Comparison of ENCODE assay signal across 11 cellular contexts in the genomic region with DNA sequence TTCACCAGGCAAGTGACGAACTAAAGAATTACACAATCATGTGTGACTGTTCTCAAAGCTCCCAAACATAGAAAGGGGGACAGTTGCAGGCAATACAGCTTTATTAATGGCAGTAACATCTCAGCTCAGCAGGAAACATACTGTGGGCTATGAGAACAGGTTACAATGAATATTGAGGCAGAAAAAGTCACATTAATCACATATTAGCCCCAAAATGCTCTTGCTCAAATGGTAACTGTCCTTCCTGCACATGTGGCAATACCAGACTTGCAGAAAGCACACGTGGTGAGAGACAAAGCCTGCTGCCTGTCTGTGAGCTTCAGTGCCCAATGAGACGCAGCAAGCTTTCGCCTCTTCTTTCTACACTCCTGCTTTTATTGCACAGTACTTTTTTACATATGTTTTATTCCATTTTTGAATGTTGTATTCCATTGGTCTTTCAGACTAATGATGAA.
A peak's percentile ranks its signal among the peaks of the same experiment; 100 is the strongest.
DNase-seq lines count a peak whose midpoint lies in the region; ATAC-seq and FAIRE-seq lines count a peak whose summit lies in the region.
"Had no signal": no experiment of that assay in that cellular context is flagged by ENCODE, and none has a peak within 500 bp of the region (broad histone marks: within the 10 kb centered on the region; RNA-seq: fewer than 3 reads in every experiment).

No MANE protein-coding gene starts in this region.

- peak; percentile 9 for DNase-seq in DMS 273 (lab: John Stamatoyannopoulos, UW; ENCODE audit: unreplicated experiment)
- DNase-seq in DMS 273 treated with DMSO at 0.1 percent for 48 hours (lab: John Stamatoyannopoulos, UW), result no peak
- no peak for DNase-seq in activated naive CD8-positive, alpha-beta T cell treated with anti-CD3 and anti-CD28 coated beads, Interleukin-2, amount 50 U/mL, for 24 hours
- DNase-seq in cerebellar nuclear complex (lab: John Stamatoyannopoulos, UW), result no peak
- DNase-seq in HTR-8/SVneo (ENCODE audit: insufficient read length, low spot score), result no peak
- DNase-seq in AG08396 (ENCODE audit: low spot score), result no peak
- DNase-seq: GOT3, PC-9 had no signal

- no peaks in the 10 kb centered on the region for H3K36me3 Mint-ChIP-seq in activated naive CD8-positive, alpha-beta T cell treated with anti-CD3 and anti-CD28 coated beads, Interleukin-2, amount 50 U/mL, for 24 hours (ENCODE audit: low read depth)
- H3K36me3 Mint-ChIP-seq: type B pancreatic cell had no signal

- peak overlapping the region; percentile 86 for H3K27ac Mint-ChIP-seq in activated naive CD8-positive, alpha-beta T cell treated with anti-CD3 and anti-CD28 coated beads, Interleukin-2, amount 50 U/mL, for 24 hours
- H3K27ac Mint-ChIP-seq: type B pancreatic cell had no signal

- H3K27me3 Mint-ChIP-seq in activated naive CD8-positive, alpha-beta T cell treated with anti-CD3 and anti-CD28 coated beads, Interleukin-2, amount 50 U/mL, for 24 hours, result peaks cover 16% of the 10 kb centered on the region

- no peaks in the 10 kb centered on the region for H3K9me3 Mint-ChIP-seq in activated naive CD8-positive, alpha-beta T cell treated with anti-CD3 and anti-CD28 coated beads, Interleukin-2, amount 50 U/mL, for 24 hours
- H3K9me3 Mint-ChIP-seq: type B pancreatic cell had no signal

- ATAC-seq in GM21423 (IDR thresholded peaks at IDR 0.05; ENCODE audit: unreplicated experiment), result peak; percentile 61
- peak; percentile 61 for ATAC-seq in HG03354 (IDR thresholded peaks at IDR 0.05; ENCODE audit: poor library complexity, severe bottlenecking, unreplicated experiment)
- ATAC-seq in activated naive CD8-positive, alpha-beta T cell treated with anti-CD3 and anti-CD28 coated beads, Interleukin-2, amount 50 U/mL, for 24 hours, result peak; percentile 38

- peaks cover 37% of the 10 kb centered on the region for H3K4me1 Mint-ChIP-seq in activated naive CD8-positive, alpha-beta T cell treated with anti-CD3 and anti-CD28 coated beads, Interleukin-2, amount 50 U/mL, for 24 hours

- no peak for FAIRE-seq in HTR-8/SVneo (lab: Jason Lieb, UNC)

- H3K4me3 Mint-ChIP-seq in activated naive CD8-positive, alpha-beta T cell treated with anti-CD3 and anti-CD28 coated beads, Interleukin-2, amount 50 U/mL, for 24 hours, result peak overlapping the region; percentile 30
- H3K4me3 Mint-ChIP-seq: type B pancreatic cell had no signal
